In the genomic region with DNA sequence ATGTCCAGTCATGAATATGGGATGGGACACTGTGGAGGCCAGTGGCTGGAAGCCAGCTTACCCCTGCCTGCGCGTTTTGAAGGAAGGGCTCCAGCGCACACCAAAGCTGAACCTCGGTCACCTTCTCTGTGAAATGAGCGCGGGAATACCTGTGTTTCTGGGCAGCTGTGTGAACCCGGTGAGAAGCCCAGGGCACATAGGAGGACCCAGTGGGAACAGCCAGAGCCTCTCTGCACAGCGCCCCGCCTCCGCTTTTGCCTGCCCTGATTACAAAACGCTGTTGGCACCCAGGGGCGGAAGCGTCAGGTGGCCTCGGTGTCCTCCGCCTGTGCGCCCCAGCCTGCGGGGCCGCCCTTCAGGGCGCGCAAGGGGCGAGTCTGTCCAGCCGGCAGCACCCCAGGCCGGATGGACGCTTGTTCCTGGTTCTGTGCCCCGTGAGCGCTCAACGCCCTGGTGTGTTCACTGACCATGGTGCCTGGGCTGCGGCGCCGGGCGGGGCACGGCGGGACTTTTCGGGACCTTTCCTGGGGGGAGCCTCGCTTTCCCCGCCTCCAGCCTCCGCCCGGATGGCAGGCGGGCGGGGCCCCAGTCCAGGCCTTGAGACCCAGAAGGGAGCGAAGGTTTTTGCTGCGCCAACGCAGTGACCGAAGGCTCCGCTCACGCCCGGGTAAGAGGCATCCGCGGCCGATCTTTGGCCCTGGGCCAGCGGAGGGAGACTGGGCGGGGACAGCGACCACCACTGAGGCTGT, we compare ENCODE assay signal across 7 cellular contexts. TPM values are rescaled to one million over a fixed set of nuclear protein-coding genes. Genes with fewer than 3 reads are reported as not detected.
DNase-seq lines count a peak whose midpoint lies in the region; ATAC-seq and TF ChIP-seq lines count a peak whose summit lies in the region.

SQOR (plus strand) TSS at position 588 of the 749 bp plus-strand sequence. CDS start 23,895 bp downstream, outside the sequence.

- peaks cover 21% of the 10 kb centered on the region for H3K4me1 ChIP-seq in effector memory CD4-positive, alpha-beta T cell (ENCODE audit: control insufficient read depth, insufficient read depth, low read length, poor library complexity, severe bottlenecking)

- no peaks in the 10 kb centered on the region for H3K27me3 Mint-ChIP-seq in activated CD8-positive, alpha-beta T cell treated with anti-CD3 and anti-CD28 coated beads, Interleukin-2, amount 10 ng/mL, durations not matched to agents 7 days and 5 days (ENCODE audit: low read depth)
- peaks cover 74% of the 10 kb centered on the region for H3K27me3 Mint-ChIP-seq in mesothelial cell of epicardium (ENCODE audit: low read depth)

- CTCF ChIA-PET in activated CD8-positive, alpha-beta T cell treated with anti-CD3 and anti-CD28 coated beads, Interleukin-2, amount 10 ng/mL, durations not matched to agents 7 days and 5 days (lab: Charles Lee): interaction anchor here (0.8 to 2.4 kb wide), 10 partner anchors 10 to 434 kb away, joined by 3 to 10 read pairs (median 3); partner anchors contain the start of gene BLOC1S6

- H3K9me3 Mint-ChIP-seq in activated CD8-positive, alpha-beta T cell treated with anti-CD3 and anti-CD28 coated beads, Interleukin-2, amount 10 ng/mL, durations not matched to agents 7 days and 5 days (ENCODE audit: insufficient read depth): no peaks in the 10 kb centered on the region
- H3K9me3 Mint-ChIP-seq in mesothelial cell of epicardium: no peaks in the 10 kb centered on the region

- POLR2A ChIA-PET in activated CD8-positive, alpha-beta T cell treated with anti-CD3 and anti-CD28 coated beads, Interleukin-2, amount 10 ng/mL, durations not matched to agents 7 days and 5 days (lab: Charles Lee): interaction anchor here (0.6 to 3.1 kb wide), 10 partner anchors 10 to 105 kb away, joined by 3 to 26 read pairs (median 4); partner anchors contain the start of gene BLOC1S6

- H3K4me1 Mint-ChIP-seq in activated CD8-positive, alpha-beta T cell treated with anti-CD3 and anti-CD28 coated beads, Interleukin-2, amount 10 ng/mL, durations not matched to agents 7 days and 5 days (ENCODE audit: low read depth): peaks cover 39% of the 10 kb centered on the region
- H3K4me1 Mint-ChIP-seq in mesothelial cell of epicardium: peaks cover 12% of the 10 kb centered on the region

- no peak for TF ChIP-seq CTCF in mesothelial cell of epicardium (IDR thresholded peaks at IDR 0.05; ENCODE audit: unreplicated experiment)

- peak within 1 kb of the TSS; percentile 80 for H3K27ac ChIP-seq in effector memory CD4-positive, alpha-beta T cell (ENCODE audit: insufficient read depth, low read length, poor library complexity, severe bottlenecking)

- TF ChIP-seq POLR2A in GM18505 (IDR thresholded peaks at IDR 0.05; ENCODE audit: borderline replicate concordance, extremely low read depth, insufficient read depth, insufficient read length): peak; percentile 84

- H3K36me3 Mint-ChIP-seq in activated CD8-positive, alpha-beta T cell treated with anti-CD3 and anti-CD28 coated beads, Interleukin-2, amount 10 ng/mL, durations not matched to agents 7 days and 5 days (ENCODE audit: low read depth): peaks cover 27% of the 10 kb centered on the region
- no peaks in the 10 kb centered on the region for H3K36me3 Mint-ChIP-seq in mesothelial cell of epicardium

- peaks cover 4% of the 10 kb centered on the region for H3K36me3 ChIP-seq in effector memory CD4-positive, alpha-beta T cell (ENCODE audit: control insufficient read depth, insufficient read depth, low read length)

- H3K27ac Mint-ChIP-seq in activated CD8-positive, alpha-beta T cell treated with anti-CD3 and anti-CD28 coated beads, Interleukin-2, amount 10 ng/mL, durations not matched to agents 7 days and 5 days: peak within 1 kb of the TSS; percentile 95
- no peak within 1 kb of the TSS for H3K27ac Mint-ChIP-seq in mesothelial cell of epicardium

- H3K4me3 ChIP-seq in effector memory CD4-positive, alpha-beta T cell (ENCODE audit: insufficient read depth, low read depth, low read length, poor library complexity, severe bottlenecking): peak within 1 kb of the TSS; percentile 91

- no peaks in the 10 kb centered on the region for H3K27me3 ChIP-seq in effector memory CD4-positive, alpha-beta T cell (replicated peaks; ENCODE audit: control insufficient read depth, insufficient read depth, low read length, poor library complexity, severe bottlenecking)

- peak within 1 kb of the TSS; percentile 100 for H3K4me3 Mint-ChIP-seq in activated CD8-positive, alpha-beta T cell treated with anti-CD3 and anti-CD28 coated beads, Interleukin-2, amount 10 ng/mL, durations not matched to agents 7 days and 5 days
- peak within 1 kb of the TSS; percentile 74 for H3K4me3 Mint-ChIP-seq in mesothelial cell of epicardium

- ATAC-seq in GM18505 (IDR thresholded peaks at IDR 0.05; ENCODE audit: unreplicated experiment) (peak; percentile 84), HG02571 (IDR thresholded peaks at IDR 0.05; ENCODE audit: unreplicated experiment) (peak; percentile 66)
- ATAC-seq in activated CD8-positive, alpha-beta T cell treated with anti-CD3 and anti-CD28 coated beads, Interleukin-2, amount 10 ng/mL, durations not matched to agents 7 days and 5 days: peak; percentile 78

- no peaks in the 10 kb centered on the region for H3K9me3 ChIP-seq in effector memory CD4-positive, alpha-beta T cell (ENCODE audit: control insufficient read depth, low read length)

- peak; percentile 83 for DNase-seq in NCI-H146 (lab: John Stamatoyannopoulos, UW)
- DNase-seq in activated CD8-positive, alpha-beta T cell treated with anti-CD3 and anti-CD28 coated beads, Interleukin-2, amount 10 ng/mL, durations not matched to agents 7 days and 5 days: peak; percentile 78
- peak; percentile 42 to 51 (median 47) for DNase-seq in effector memory CD4-positive, alpha-beta T cell
- DNase-seq in mesothelial cell of epicardium (ENCODE audit: low spot score in 2 of 2, unreplicated experiment in 2 of 2): peak; percentile 39 to 40
- DNase-seq in stimulated activated CD8-positive, alpha-beta memory T cell treated with anti-CD3 and anti-CD28 coated beads, Interleukin-2, amount 100 ng/mL, for 48 hours (ENCODE audit: low read depth in 2 of 2): peak; percentile 58 to 60

RNA-seq across cellular contexts. Expression of gene SQOR, which starts in this region (rescaled TPM):
- 10 to 100 TPM; 75.8 to 79.6 TPM for total RNA-seq in activated CD8-positive, alpha-beta T cell treated with anti-CD3 and anti-CD28 coated beads, Interleukin-2, amount 10 ng/mL, durations not matched to agents 7 days and 5 days
- 0.86 to 0.94 TPM in 2 of 3 replicates, not detected in the other for total RNA-seq in mesothelial cell of epicardium

Comparison
In these comparisons a context has a peak if more than half of its experiments do, and no peak if none do; other contexts are left out.
1. Peak in every context shown above with its lines: DNase-seq, ATAC-seq, H3K4me3 ChIP-seq and H3K27ac ChIP-seq.
2. RNA of gene SQOR (total RNA-seq): 75.8 to 79.6 TPM in activated CD8-positive, alpha-beta T cell treated with anti-CD3 and anti-CD28 coated beads, Interleukin-2, amount 10 ng/mL, durations not matched to agents 7 days and 5 days; 0.86 to 0.94 TPM in mesothelial cell of epicardium; every median in the first group is over 10 times any median in the second.
3. Peak in DNase-seq in mesothelial cell of epicardium; RNA of the gene not detected or under 1 TPM.